In the genomic region with DNA sequence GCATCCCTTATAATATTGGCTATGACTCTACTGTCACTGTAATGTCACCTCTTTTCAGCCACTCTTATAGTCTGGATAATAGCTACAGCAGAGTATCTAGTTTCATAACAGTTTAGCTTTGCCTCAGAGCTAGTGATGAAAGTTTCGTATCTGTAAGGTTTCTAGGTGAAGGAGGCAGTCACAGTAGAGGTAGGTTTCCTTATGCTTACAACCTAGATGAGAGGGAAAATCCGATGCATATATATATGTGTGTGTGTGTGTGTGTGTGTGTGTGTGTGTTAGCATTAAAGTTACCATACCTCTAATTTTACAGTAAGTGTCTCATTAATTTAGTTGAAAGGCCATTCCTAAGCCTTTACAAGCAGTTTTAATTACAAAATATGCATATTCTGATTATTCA, we compare ENCODE assay signal across 23 cellular contexts. TPM values are rescaled to one million over a fixed set of nuclear protein-coding genes. Genes with fewer than 3 reads are reported as not detected.
DNase-seq lines count a peak whose midpoint lies in the region; ATAC-seq and TF ChIP-seq lines count a peak whose summit lies in the region.
"Had no signal": no experiment of that assay in that cellular context is flagged by ENCODE, and none has a peak within 500 bp of the region (broad histone marks: within the 10 kb centered on the region; RNA-seq: fewer than 3 reads in every experiment).

No MANE protein-coding gene starts in this region.

- no peaks in the 10 kb centered on the region for H3K27me3 Mint-ChIP-seq in activated T-cell treated with anti-CD3 and anti-CD28 coated beads, Interleukin-2, amount 50 U/mL, for 72 hours (ENCODE audit: low read depth)
- no peaks in the 10 kb centered on the region for H3K27me3 Mint-ChIP-seq in activated T-cell treated with anti-CD3 and anti-CD28 coated beads, Interleukin-2, amount 50 U/mL, for 24 hours
- no peaks in the 10 kb centered on the region for H3K27me3 Mint-ChIP-seq in activated naive CD8-positive, alpha-beta T cell treated with anti-CD3 and anti-CD28 coated beads, Interleukin-2, amount 50 U/mL, for 24 hours
- no peaks in the 10 kb centered on the region for H3K27me3 Mint-ChIP-seq in T-cell

- intact Hi-C loops in gastrocnemius medialis (cut with DNase I; ENCODE audit: low total_unique reads), result loop anchor here (5.0 kb wide), 1 partner anchor 93 kb away; no protein-coding TSS in a partner anchor

- H3K4me1 Mint-ChIP-seq in activated T-cell treated with anti-CD3 and anti-CD28 coated beads, Interleukin-2, amount 50 U/mL, for 72 hours (ENCODE audit: low read depth), result peaks cover 64% of the 10 kb centered on the region
- H3K4me1 Mint-ChIP-seq in activated T-cell treated with anti-CD3 and anti-CD28 coated beads, Interleukin-2, amount 50 U/mL, for 24 hours (ENCODE audit: low read depth), result peaks cover 61% of the 10 kb centered on the region
- H3K4me1 Mint-ChIP-seq in activated naive CD8-positive, alpha-beta T cell treated with anti-CD3 and anti-CD28 coated beads, Interleukin-2, amount 50 U/mL, for 24 hours, result peaks cover 65% of the 10 kb centered on the region
- H3K4me1 Mint-ChIP-seq in T-cell, result peaks cover 57 to 61% (median 60%) of the 10 kb centered on the region in 3 donors

- TF ChIP-seq CTCF in GM13977 (IDR thresholded peaks at IDR 0.05; ENCODE audit: extremely low read depth, insufficient read depth, missing control alignments), result no peak
- TF ChIP-seq CTCF in gastrocnemius medialis (IDR thresholded peaks at IDR 0.05 in 4 of 5, conservative IDR thresholded peaks at IDR 0.05 in 1 of 5), result no peak

- POLR2A ChIA-PET in T-cell (lab: Charles Lee), result interaction anchor here (0.8 to 1.5 kb wide), 2 partner anchors 12 to 63 kb away, joined by 3 to 4 read pairs; no protein-coding TSS in a partner anchor

- H3K27me3 ChIP-seq in gastrocnemius medialis, result no peaks in the 10 kb centered on the region
- H3K27me3 ChIP-seq: BLaER1 treated with 17β-estradiol and CSF1 and Interleukin-3, amounts not matched to agents 10 nM and 100 nM; body of pancreas; heart right ventricle; MG63; Peyer's patch had no signal

- TF ChIP-seq POLR2A in gastrocnemius medialis (IDR thresholded peaks at IDR 0.05), result no peak

- in situ Hi-C loops in GM13977 (cut with MboI; ENCODE audit: low pct_unique_long_range_greater_than_20kb, low sequenced_read_pairs, unreplicated experiment), result loop anchor here (10.0 kb wide), 1 partner anchor 285 kb away; no protein-coding TSS in a partner anchor
- in situ Hi-C loops in gastrocnemius medialis (cut with MboI; ENCODE audit: low sequenced_read_pairs in 4 of 4), result loop anchor here in 2 of 4 donors (5.0 to 25.0 kb wide), 4 partner anchors 75 to 285 kb away; a partner anchor contains a TSS

- peak overlapping the region; percentile 92 to 99 (median 97) for H3K27ac ChIP-seq in gastrocnemius medialis
- H3K27ac ChIP-seq: epithelial cell of prostate had no signal

- H3K27ac Mint-ChIP-seq in activated T-cell treated with anti-CD3 and anti-CD28 coated beads, Interleukin-2, amount 50 U/mL, for 72 hours, result peak overlapping the region; percentile 55
- H3K27ac Mint-ChIP-seq in activated T-cell treated with anti-CD3 and anti-CD28 coated beads, Interleukin-2, amount 50 U/mL, for 24 hours, result no peak overlapping the region
- peak overlapping the region; percentile 7 for H3K27ac Mint-ChIP-seq in activated naive CD8-positive, alpha-beta T cell treated with anti-CD3 and anti-CD28 coated beads, Interleukin-2, amount 50 U/mL, for 24 hours
- H3K27ac Mint-ChIP-seq in T-cell, result no peak overlapping the region

- H3K9me3 ChIP-seq in gastrocnemius medialis, result no peaks in the 10 kb centered on the region
- H3K9me3 ChIP-seq: BLaER1 treated with 17β-estradiol and CSF1 and Interleukin-3, amounts not matched to agents 10 nM and 100 nM; body of pancreas; heart right ventricle; MG63; Peyer's patch had no signal

- H3K36me3 ChIP-seq in gastrocnemius medialis, result peaks cover 0 to 12% of the 10 kb centered on the region in 2 donors

- no peak overlapping the region for H3K4me3 ChIP-seq in gastrocnemius medialis
- H3K4me3 ChIP-seq: body of pancreas, GM23248, heart right ventricle, MG63, Peyer's patch had no signal

- DNase-seq in activated T-cell treated with anti-CD3 and anti-CD28 coated beads, Interleukin-2, amount 50 U/mL, for 72 hours, result no peak
- no peak for DNase-seq in activated T-cell treated with anti-CD3 and anti-CD28 coated beads, Interleukin-2, amount 50 U/mL, for 24 hours
- DNase-seq in GM13977 (ENCODE audit: low spot score) (peak; percentile 37), gastrocnemius medialis (no peak), T-cell (no peak)
- DNase-seq in activated naive CD8-positive, alpha-beta T cell treated with anti-CD3 and anti-CD28 coated beads, Interleukin-2, amount 50 U/mL, for 24 hours, result no peak
- DNase-seq: ACHN; body of pancreas; effector CD4-positive, alpha-beta T cell; EL; GM23248; heart right ventricle; mammary epithelial cell; MG63; NCI-H1436; NCI-H510A treated with DMSO at 0.1 percent for 48 hours; nucleus accumbens; Peyer's patch; stimulated activated CD8-positive, alpha-beta memory T cell treated with anti-CD3 and anti-CD28 coated beads, Interleukin-4, amount 100 ng/mL, for 48 hours had no signal

- H3K36me3 Mint-ChIP-seq in activated T-cell treated with anti-CD3 and anti-CD28 coated beads, Interleukin-2, amount 50 U/mL, for 72 hours (ENCODE audit: insufficient read depth in 2 of 2), result peaks cover 8 to 21% of the 10 kb centered on the region in 2 donors
- H3K36me3 Mint-ChIP-seq in activated T-cell treated with anti-CD3 and anti-CD28 coated beads, Interleukin-2, amount 50 U/mL, for 24 hours (ENCODE audit: low read depth), result peaks cover 53% of the 10 kb centered on the region
- peaks cover 25% of the 10 kb centered on the region for H3K36me3 Mint-ChIP-seq in activated naive CD8-positive, alpha-beta T cell treated with anti-CD3 and anti-CD28 coated beads, Interleukin-2, amount 50 U/mL, for 24 hours (ENCODE audit: low read depth)
- peaks cover 5% of the 10 kb centered on the region for H3K36me3 Mint-ChIP-seq in T-cell

- CTCF ChIA-PET in T-cell (lab: Charles Lee), result interaction anchor here in 1 of 2 donors (0.6 kb wide), 1 partner anchor 598 kb away, joined by 3 read pairs; no protein-coding TSS in a partner anchor

- no peak for ATAC-seq in activated T-cell treated with anti-CD3 and anti-CD28 coated beads, Interleukin-2, amount 50 U/mL, for 72 hours (replicated peaks in 1 of 2)
- ATAC-seq in activated naive CD8-positive, alpha-beta T cell treated with anti-CD3 and anti-CD28 coated beads, Interleukin-2, amount 50 U/mL, for 24 hours, result no peak
- ATAC-seq in gastrocnemius medialis (no peak), T-cell (replicated peaks in 1 of 4) (no peak), GM21723 (IDR thresholded peaks at IDR 0.05; ENCODE audit: unreplicated experiment) (no peak)
- ATAC-seq: activated CD4-positive, CD25-positive, alpha-beta regulatory T cell treated with anti-CD3 and anti-CD28 coated beads, Interleukin-2, amount 50 U/mL, for 24 hours; body of pancreas; heart right ventricle had no signal

- H3K9me3 Mint-ChIP-seq in activated T-cell treated with anti-CD3 and anti-CD28 coated beads, Interleukin-2, amount 50 U/mL, for 72 hours, result no peaks in the 10 kb centered on the region
- no peaks in the 10 kb centered on the region for H3K9me3 Mint-ChIP-seq in activated T-cell treated with anti-CD3 and anti-CD28 coated beads, Interleukin-2, amount 50 U/mL, for 24 hours
- no peaks in the 10 kb centered on the region for H3K9me3 Mint-ChIP-seq in activated naive CD8-positive, alpha-beta T cell treated with anti-CD3 and anti-CD28 coated beads, Interleukin-2, amount 50 U/mL, for 24 hours
- H3K9me3 Mint-ChIP-seq in T-cell, result no peaks in the 10 kb centered on the region

- H3K4me1 ChIP-seq in gastrocnemius medialis, result peaks cover 29 to 49% of the 10 kb centered on the region in 2 donors

- H3K4me3 Mint-ChIP-seq in activated T-cell treated with anti-CD3 and anti-CD28 coated beads, Interleukin-2, amount 50 U/mL, for 72 hours, result peak overlapping the region; percentile 17
- no peak overlapping the region for H3K4me3 Mint-ChIP-seq in activated T-cell treated with anti-CD3 and anti-CD28 coated beads, Interleukin-2, amount 50 U/mL, for 24 hours
- H3K4me3 Mint-ChIP-seq in activated naive CD8-positive, alpha-beta T cell treated with anti-CD3 and anti-CD28 coated beads, Interleukin-2, amount 50 U/mL, for 24 hours, result no peak overlapping the region
- H3K4me3 Mint-ChIP-seq in T-cell, result peak overlapping the region in 1 of 3 donors; percentile 45

RNA-seq across cellular contexts. Expression of a gene that starts 2.2 kb away (rescaled TPM):
- total RNA-seq in activated T-cell treated with anti-CD3 and anti-CD28 coated beads, Interleukin-2, amount 50 U/mL, for 72 hours, result 10 to 100 TPM; 48.6 to 51.4 TPM
- total RNA-seq in gastrocnemius medialis (100 to 1,000 TPM in 3 of 4 donors, 10 to 100 TPM in 1; 78.7 to 274 (median 129) TPM), T-cell (10 to 100 TPM; 39.6 to 65.9 (median 42.9) TPM)

RNA-seq across cellular contexts. Expression of a gene that starts 2.3 kb away (rescaled TPM):
- 10 to 100 TPM; 55.2 to 57.9 TPM for total RNA-seq in activated T-cell treated with anti-CD3 and anti-CD28 coated beads, Interleukin-2, amount 50 U/mL, for 72 hours
- total RNA-seq in gastrocnemius medialis (100 to 1,000 TPM in 1 of 4 donors, 10 to 100 TPM in 3; 66.1 to 148 (median 68.8) TPM), T-cell (10 to 100 TPM; 41.1 to 60.3 (median 44.7) TPM)

Comparison
In these comparisons a context has a peak if more than half of its experiments do, and no peak if none do; other contexts are left out.
1. H3K27ac Mint-ChIP-seq: peak in activated T-cell treated with anti-CD3 and anti-CD28 coated beads, Interleukin-2, amount 50 U/mL, for 72 hours (single experiment) and activated naive CD8-positive, alpha-beta T cell treated with anti-CD3 and anti-CD28 coated beads, Interleukin-2, amount 50 U/mL, for 24 hours (single experiment); none in activated T-cell treated with anti-CD3 and anti-CD28 coated beads, Interleukin-2, amount 50 U/mL, for 24 hours (single experiment) and T-cell (0 of 2).
2. H3K4me3 Mint-ChIP-seq: peak in activated T-cell treated with anti-CD3 and anti-CD28 coated beads, Interleukin-2, amount 50 U/mL, for 72 hours (2 of 2); none in activated T-cell treated with anti-CD3 and anti-CD28 coated beads, Interleukin-2, amount 50 U/mL, for 24 hours (single experiment) and activated naive CD8-positive, alpha-beta T cell treated with anti-CD3 and anti-CD28 coated beads, Interleukin-2, amount 50 U/mL, for 24 hours (single experiment).